In genomic region chr10:102917314-102917961, GRCh38 we compare ENCODE assay signal across 1 cellular context.
TF ChIP-seq lines count a peak whose summit lies in the region.

No MANE protein-coding gene starts in this region.

TF ChIP-seq in HepG2, 621 proteins besides CTCF, POLR2A, EP300 and RAD21 (continued from another document and continues in another):
- TF ChIP-seq, protein P1, sequence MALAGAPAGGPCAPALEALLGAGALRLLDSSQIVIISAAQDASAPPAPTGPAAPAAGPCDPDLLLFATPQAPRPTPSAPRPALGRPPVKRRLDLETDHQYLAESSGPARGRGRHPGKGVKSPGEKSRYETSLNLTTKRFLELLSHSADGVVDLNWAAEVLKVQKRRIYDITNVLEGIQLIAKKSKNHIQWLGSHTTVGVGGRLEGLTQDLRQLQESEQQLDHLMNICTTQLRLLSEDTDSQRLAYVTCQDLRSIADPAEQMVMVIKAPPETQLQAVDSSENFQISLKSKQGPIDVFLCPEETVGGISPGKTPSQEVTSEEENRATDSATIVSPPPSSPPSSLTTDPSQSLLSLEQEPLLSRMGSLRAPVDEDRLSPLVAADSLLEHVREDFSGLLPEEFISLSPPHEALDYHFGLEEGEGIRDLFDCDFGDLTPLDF (CRISPR knock-in tag; IDR thresholded peaks at IDR 0.05): no peak; the same call in 1 of the 2 replicates
- TF ChIP-seq, protein P2, sequence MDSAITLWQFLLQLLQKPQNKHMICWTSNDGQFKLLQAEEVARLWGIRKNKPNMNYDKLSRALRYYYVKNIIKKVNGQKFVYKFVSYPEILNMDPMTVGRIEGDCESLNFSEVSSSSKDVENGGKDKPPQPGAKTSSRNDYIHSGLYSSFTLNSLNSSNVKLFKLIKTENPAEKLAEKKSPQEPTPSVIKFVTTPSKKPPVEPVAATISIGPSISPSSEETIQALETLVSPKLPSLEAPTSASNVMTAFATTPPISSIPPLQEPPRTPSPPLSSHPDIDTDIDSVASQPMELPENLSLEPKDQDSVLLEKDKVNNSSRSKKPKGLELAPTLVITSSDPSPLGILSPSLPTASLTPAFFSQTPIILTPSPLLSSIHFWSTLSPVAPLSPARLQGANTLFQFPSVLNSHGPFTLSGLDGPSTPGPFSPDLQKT (CRISPR knock-in tag; IDR thresholded peaks at IDR 0.05; ENCODE audit: borderline replicate concordance): no peak
- TF ChIP-seq MXD1 (CRISPR knock-in tag; IDR thresholded peaks at IDR 0.05) (0 out of 2 replicates have a peak, but pooled peaks have one; percentile 39), HHEX (CRISPR knock-in tag; IDR thresholded peaks at IDR 0.05) (no peak), ZNF382 (CRISPR knock-in tag; IDR thresholded peaks at IDR 0.05; ENCODE audit: borderline replicate concordance) (no peak), ZNF275 (CRISPR knock-in tag; IDR thresholded peaks at IDR 0.05; ENCODE audit: borderline replicate concordance) (peak; percentile 57; the same call in 1 of the 2 replicates), ZNF230 (CRISPR knock-in tag; IDR thresholded peaks at IDR 0.05) (0 out of 2 replicates have a peak, but pooled peaks have one; percentile 19), ATF1 (CRISPR knock-in tag; IDR thresholded peaks at IDR 0.05) (no peak), PLSCR1 (CRISPR knock-in tag; IDR thresholded peaks at IDR 0.05; ENCODE audit: borderline replicate concordance) (no peak), KAT8 (CRISPR knock-in tag; IDR thresholded peaks at IDR 0.05) (no peak), ZMYM4 (CRISPR knock-in tag; IDR thresholded peaks at IDR 0.05) (no peak), HNRNPH1 (optimal IDR thresholded peaks at IDR 0.05; ENCODE audit: low read depth, low read length) (no peak), CBX1 (IDR thresholded peaks at IDR 0.05; ENCODE audit: low read depth) (no peak), ZNF546 (CRISPR knock-in tag; conservative IDR thresholded peaks at IDR 0.05) (no peak), ZNF276 (CRISPR knock-in tag; IDR thresholded peaks at IDR 0.05; ENCODE audit: low read depth) (no peak), MATR3 (CRISPR knock-in tag; IDR thresholded peaks at IDR 0.05) (no peak), CERS6 (CRISPR knock-in tag; IDR thresholded peaks at IDR 0.05) (no peak), ZNF580 (CRISPR knock-in tag; IDR thresholded peaks at IDR 0.05; ENCODE audit: borderline replicate concordance, low read depth) (0 out of 2 replicates have a peak, but pooled peaks have one; percentile 32), SMAD1 (CRISPR knock-in tag; IDR thresholded peaks at IDR 0.05; ENCODE audit: borderline replicate concordance, low read depth) (peak; percentile 91; the same call in 1 of the 2 replicates)
- TF ChIP-seq, protein P3, sequence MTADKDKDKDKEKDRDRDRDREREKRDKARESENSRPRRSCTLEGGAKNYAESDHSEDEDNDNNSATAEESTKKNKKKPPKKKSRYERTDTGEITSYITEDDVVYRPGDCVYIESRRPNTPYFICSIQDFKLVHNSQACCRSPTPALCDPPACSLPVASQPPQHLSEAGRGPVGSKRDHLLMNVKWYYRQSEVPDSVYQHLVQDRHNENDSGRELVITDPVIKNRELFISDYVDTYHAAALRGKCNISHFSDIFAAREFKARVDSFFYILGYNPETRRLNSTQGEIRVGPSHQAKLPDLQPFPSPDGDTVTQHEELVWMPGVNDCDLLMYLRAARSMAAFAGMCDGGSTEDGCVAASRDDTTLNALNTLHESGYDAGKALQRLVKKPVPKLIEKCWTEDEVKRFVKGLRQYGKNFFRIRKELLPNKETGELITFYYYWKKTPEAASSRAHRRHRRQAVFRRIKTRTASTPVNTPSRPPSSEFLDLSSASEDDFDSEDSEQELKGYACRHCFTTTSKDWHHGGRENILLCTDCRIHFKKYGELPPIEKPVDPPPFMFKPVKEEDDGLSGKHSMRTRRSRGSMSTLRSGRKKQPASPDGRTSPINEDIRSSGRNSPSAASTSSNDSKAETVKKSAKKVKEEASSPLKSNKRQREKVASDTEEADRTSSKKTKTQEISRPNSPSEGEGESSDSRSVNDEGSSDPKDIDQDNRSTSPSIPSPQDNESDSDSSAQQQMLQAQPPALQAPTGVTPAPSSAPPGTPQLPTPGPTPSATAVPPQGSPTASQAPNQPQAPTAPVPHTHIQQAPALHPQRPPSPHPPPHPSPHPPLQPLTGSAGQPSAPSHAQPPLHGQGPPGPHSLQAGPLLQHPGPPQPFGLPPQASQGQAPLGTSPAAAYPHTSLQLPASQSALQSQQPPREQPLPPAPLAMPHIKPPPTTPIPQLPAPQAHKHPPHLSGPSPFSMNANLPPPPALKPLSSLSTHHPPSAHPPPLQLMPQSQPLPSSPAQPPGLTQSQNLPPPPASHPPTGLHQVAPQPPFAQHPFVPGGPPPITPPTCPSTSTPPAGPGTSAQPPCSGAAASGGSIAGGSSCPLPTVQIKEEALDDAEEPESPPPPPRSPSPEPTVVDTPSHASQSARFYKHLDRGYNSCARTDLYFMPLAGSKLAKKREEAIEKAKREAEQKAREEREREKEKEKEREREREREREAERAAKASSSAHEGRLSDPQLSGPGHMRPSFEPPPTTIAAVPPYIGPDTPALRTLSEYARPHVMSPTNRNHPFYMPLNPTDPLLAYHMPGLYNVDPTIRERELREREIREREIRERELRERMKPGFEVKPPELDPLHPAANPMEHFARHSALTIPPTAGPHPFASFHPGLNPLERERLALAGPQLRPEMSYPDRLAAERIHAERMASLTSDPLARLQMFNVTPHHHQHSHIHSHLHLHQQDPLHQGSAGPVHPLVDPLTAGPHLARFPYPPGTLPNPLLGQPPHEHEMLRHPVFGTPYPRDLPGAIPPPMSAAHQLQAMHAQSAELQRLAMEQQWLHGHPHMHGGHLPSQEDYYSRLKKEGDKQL (CRISPR knock-in tag; IDR thresholded peaks at IDR 0.05; ENCODE audit: low read depth): 0 out of 2 replicates have a peak, but pooled peaks have one; percentile 31
- TF ChIP-seq, protein P4, sequence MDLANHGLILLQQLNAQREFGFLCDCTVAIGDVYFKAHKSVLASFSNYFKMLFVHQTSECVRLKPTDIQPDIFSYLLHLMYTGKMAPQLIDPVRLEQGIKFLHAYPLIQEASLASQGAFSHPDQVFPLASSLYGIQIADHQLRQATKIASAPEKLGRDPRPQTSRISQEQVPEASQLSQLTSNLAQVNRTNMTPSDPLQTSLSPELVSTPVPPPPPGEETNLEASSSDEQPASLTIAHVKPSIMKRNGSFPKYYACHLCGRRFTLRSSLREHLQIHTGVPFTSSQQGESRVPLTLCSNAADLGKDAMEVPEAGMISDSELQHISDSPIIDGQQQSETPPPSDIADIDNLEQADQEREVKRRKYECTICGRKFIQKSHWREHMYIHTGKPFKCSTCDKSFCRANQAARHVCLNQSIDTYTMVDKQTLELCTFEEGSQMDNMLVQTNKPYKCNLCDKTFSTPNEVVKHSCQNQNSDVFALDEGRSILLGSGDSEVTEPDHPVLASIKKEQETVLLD (CRISPR knock-in tag; IDR thresholded peaks at IDR 0.05; ENCODE audit: low read depth): no peak
- TF ChIP-seq, protein P5, sequence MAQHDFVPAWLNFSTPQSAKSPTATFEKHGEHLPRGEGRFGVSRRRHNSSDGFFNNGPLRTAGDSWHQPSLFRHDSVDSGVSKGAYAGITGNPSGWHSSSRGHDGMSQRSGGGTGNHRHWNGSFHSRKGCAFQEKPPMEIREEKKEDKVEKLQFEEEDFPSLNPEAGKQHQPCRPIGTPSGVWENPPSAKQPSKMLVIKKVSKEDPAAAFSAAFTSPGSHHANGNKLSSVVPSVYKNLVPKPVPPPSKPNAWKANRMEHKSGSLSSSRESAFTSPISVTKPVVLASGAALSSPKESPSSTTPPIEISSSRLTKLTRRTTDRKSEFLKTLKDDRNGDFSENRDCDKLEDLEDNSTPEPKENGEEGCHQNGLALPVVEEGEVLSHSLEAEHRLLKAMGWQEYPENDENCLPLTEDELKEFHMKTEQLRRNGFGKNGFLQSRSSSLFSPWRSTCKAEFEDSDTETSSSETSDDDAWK (CRISPR knock-in tag; IDR thresholded peaks at IDR 0.05): no peak
- TF ChIP-seq, protein P6, sequence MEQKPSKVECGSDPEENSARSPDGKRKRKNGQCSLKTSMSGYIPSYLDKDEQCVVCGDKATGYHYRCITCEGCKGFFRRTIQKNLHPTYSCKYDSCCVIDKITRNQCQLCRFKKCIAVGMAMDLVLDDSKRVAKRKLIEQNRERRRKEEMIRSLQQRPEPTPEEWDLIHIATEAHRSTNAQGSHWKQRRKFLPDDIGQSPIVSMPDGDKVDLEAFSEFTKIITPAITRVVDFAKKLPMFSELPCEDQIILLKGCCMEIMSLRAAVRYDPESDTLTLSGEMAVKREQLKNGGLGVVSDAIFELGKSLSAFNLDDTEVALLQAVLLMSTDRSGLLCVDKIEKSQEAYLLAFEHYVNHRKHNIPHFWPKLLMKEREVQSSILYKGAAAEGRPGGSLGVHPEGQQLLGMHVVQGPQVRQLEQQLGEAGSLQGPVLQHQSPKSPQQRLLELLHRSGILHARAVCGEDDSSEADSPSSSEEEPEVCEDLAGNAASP (CRISPR knock-in tag; IDR thresholded peaks at IDR 0.05; ENCODE audit: borderline replicate concordance): peak; percentile 36; the same call in 1 of the 2 replicates
